1 cellular context compared by ENCODE assay signal in the genomic region with DNA sequence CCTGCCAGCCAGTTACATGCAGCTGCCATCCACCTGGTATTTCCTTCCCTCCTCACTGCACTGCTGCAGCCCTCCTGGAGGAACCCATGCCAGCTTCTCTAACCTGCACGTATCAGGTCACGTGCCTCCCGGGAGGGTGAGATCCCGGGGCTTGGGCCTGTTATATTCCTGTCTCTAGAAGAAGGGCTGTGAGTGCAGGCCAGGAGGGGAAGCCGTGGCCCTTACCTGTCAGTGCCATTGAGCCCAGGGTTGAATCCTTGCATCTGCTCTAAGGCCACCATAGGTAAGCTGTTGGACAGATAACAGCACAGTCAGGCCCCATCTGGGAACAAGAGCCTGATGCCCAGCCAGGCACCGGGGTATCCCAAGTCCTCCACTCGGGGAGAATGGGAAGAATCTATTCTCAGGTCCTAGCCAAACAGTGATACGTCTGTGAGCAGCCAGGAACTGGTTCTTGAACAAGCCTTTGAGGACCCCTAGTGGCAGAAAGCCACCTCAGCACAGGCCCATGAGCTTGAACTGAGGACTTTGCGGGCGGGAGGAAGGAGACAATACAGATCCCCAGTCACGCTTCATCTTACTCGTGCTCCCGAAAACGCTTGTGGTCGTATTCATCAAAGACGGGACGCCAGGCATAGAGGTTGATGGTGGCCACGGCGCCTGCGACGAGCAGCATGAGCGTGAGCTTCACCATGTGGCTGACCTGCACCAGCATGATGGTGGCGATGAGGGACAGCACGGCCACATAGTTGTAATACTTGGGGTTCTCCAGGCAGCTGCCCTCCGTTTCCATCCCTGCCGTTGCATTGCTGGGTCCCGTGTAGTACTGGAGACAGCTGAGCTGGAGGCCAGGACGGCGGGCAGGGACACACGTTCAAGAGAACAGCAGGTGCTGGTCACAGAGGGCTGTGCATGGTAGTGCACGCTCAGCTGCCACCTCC.
A peak's percentile ranks its signal among the peaks of the same experiment; 100 is the strongest.
TF ChIP-seq lines count a peak whose summit lies in the region.

No MANE protein-coding gene starts in this region.

TF ChIP-seq in HepG2, 621 proteins besides CTCF, POLR2A, EP300 and RAD21 (continued from another document and continues in another):
- TF ChIP-seq, protein P1, sequence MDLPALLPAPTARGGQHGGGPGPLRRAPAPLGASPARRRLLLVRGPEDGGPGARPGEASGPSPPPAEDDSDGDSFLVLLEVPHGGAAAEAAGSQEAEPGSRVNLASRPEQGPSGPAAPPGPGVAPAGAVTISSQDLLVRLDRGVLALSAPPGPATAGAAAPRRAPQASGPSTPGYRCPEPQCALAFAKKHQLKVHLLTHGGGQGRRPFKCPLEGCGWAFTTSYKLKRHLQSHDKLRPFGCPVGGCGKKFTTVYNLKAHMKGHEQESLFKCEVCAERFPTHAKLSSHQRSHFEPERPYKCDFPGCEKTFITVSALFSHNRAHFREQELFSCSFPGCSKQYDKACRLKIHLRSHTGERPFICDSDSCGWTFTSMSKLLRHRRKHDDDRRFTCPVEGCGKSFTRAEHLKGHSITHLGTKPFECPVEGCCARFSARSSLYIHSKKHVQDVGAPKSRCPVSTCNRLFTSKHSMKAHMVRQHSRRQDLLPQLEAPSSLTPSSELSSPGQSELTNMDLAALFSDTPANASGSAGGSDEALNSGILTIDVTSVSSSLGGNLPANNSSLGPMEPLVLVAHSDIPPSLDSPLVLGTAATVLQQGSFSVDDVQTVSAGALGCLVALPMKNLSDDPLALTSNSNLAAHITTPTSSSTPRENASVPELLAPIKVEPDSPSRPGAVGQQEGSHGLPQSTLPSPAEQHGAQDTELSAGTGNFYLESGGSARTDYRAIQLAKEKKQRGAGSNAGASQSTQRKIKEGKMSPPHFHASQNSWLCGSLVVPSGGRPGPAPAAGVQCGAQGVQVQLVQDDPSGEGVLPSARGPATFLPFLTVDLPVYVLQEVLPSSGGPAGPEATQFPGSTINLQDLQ (CRISPR knock-in tag; IDR thresholded peaks at IDR 0.05), result no peak
- TF ChIP-seq, protein P2, sequence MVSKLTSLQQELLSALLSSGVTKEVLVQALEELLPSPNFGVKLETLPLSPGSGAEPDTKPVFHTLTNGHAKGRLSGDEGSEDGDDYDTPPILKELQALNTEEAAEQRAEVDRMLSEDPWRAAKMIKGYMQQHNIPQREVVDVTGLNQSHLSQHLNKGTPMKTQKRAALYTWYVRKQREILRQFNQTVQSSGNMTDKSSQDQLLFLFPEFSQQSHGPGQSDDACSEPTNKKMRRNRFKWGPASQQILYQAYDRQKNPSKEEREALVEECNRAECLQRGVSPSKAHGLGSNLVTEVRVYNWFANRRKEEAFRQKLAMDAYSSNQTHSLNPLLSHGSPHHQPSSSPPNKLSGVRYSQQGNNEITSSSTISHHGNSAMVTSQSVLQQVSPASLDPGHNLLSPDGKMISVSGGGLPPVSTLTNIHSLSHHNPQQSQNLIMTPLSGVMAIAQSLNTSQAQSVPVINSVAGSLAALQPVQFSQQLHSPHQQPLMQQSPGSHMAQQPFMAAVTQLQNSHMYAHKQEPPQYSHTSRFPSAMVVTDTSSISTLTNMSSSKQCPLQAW (CRISPR knock-in tag; IDR thresholded peaks at IDR 0.05), result peak; percentile 49; the same call in 1 of the 2 replicates
- peak; percentile 68; the same call in 1 of the 2 replicates for TF ChIP-seq CBX5 (CRISPR knock-in tag; IDR thresholded peaks at IDR 0.05; ENCODE audit: borderline replicate concordance)
- TF ChIP-seq ZNF34 (CRISPR knock-in tag; IDR thresholded peaks at IDR 0.05; ENCODE audit: borderline replicate concordance), result no peak
- TF ChIP-seq ZNF256 (CRISPR knock-in tag; conservative IDR thresholded peaks at IDR 0.05), result no peak; the same call in 1 of the 2 replicates
- TF ChIP-seq, protein P3, sequence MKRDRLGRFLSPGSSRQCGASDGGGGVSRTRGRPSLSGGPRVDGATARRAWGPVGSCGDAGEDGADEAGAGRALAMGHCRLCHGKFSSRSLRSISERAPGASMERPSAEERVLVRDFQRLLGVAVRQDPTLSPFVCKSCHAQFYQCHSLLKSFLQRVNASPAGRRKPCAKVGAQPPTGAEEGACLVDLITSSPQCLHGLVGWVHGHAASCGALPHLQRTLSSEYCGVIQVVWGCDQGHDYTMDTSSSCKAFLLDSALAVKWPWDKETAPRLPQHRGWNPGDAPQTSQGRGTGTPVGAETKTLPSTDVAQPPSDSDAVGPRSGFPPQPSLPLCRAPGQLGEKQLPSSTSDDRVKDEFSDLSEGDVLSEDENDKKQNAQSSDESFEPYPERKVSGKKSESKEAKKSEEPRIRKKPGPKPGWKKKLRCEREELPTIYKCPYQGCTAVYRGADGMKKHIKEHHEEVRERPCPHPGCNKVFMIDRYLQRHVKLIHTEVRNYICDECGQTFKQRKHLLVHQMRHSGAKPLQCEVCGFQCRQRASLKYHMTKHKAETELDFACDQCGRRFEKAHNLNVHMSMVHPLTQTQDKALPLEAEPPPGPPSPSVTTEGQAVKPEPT (CRISPR knock-in tag; IDR thresholded peaks at IDR 0.05; ENCODE audit: low read depth), result peak; percentile 77
- TF ChIP-seq SOX13 (IDR thresholded peaks at IDR 0.05), result no peak
- TF ChIP-seq SOX13 (CRISPR knock-in tag; conservative IDR thresholded peaks at IDR 0.05 in 1 of 2, IDR thresholded peaks at IDR 0.05 in 1 of 2), result peak in 1 of 2 experiments; percentile 22; a peak in 1 of 4 replicates
- TF ChIP-seq, protein P4, sequence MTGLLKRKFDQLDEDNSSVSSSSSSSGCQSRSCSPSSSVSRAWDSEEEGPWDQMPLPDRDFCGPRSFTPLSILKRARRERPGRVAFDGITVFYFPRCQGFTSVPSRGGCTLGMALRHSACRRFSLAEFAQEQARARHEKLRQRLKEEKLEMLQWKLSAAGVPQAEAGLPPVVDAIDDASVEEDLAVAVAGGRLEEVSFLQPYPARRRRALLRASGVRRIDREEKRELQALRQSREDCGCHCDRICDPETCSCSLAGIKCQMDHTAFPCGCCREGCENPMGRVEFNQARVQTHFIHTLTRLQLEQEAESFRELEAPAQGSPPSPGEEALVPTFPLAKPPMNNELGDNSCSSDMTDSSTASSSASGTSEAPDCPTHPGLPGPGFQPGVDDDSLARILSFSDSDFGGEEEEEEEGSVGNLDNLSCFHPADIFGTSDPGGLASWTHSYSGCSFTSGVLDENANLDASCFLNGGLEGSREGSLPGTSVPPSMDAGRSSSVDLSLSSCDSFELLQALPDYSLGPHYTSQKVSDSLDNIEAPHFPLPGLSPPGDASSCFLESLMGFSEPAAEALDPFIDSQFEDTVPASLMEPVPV (CRISPR knock-in tag; IDR thresholded peaks at IDR 0.05), result no peak
- no peak for TF ChIP-seq ZMAT3 (CRISPR knock-in tag; conservative IDR thresholded peaks at IDR 0.05)
- TF ChIP-seq HOXA3 (CRISPR knock-in tag; IDR thresholded peaks at IDR 0.05), result no peak
- no peak; the same call in 1 of the 2 replicates for TF ChIP-seq ZNF431 (CRISPR knock-in tag; IDR thresholded peaks at IDR 0.05; ENCODE audit: borderline replicate concordance, low read depth)
- TF ChIP-seq HCFC1 (IDR thresholded peaks at IDR 0.05; ENCODE audit: low read depth, low read length), result no peak
- TF ChIP-seq MEIS1 (CRISPR knock-in tag; IDR thresholded peaks at IDR 0.05; ENCODE audit: borderline replicate concordance), result 0 out of 2 replicates have a peak, but pooled peaks have one; percentile 61
- TF ChIP-seq SRSF1 (optimal IDR thresholded peaks at IDR 0.05; ENCODE audit: low read depth, low read length), result no peak
- no peak for TF ChIP-seq KMT2B (CRISPR knock-in tag; IDR thresholded peaks at IDR 0.05)
- no peak for TF ChIP-seq CHCHD3 (CRISPR knock-in tag; IDR thresholded peaks at IDR 0.05)
- no peak; the same call in 1 of the 2 replicates for TF ChIP-seq ARHGAP35 (CRISPR knock-in tag; IDR thresholded peaks at IDR 0.05; ENCODE audit: borderline replicate concordance)
- TF ChIP-seq, protein P5, sequence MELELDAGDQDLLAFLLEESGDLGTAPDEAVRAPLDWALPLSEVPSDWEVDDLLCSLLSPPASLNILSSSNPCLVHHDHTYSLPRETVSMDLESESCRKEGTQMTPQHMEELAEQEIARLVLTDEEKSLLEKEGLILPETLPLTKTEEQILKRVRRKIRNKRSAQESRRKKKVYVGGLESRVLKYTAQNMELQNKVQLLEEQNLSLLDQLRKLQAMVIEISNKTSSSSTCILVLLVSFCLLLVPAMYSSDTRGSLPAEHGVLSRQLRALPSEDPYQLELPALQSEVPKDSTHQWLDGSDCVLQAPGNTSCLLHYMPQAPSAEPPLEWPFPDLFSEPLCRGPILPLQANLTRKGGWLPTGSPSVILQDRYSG (CRISPR knock-in tag; IDR thresholded peaks at IDR 0.05), result no peak
- TF ChIP-seq BORCS8-MEF2B (CRISPR knock-in tag; IDR thresholded peaks at IDR 0.05), result peak; percentile 84
- TF ChIP-seq, protein P6, sequence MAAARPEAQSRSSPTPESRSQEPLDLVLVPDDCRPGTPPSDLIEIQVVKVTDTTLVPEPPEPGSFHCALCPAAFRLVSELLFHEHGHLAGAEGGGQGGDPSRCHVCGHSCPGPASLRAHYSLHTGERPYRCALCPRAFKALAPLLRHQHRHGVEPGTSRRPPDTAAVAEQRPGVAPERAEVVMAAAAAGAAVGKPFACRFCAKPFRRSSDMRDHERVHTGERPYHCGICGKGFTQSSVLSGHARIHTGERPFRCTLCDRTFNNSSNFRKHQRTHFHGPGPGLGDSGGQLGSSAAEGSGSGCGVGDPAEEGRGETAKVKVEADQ (CRISPR knock-in tag; IDR thresholded peaks at IDR 0.05; ENCODE audit: borderline replicate concordance), result no peak
- TF ChIP-seq, protein P7, sequence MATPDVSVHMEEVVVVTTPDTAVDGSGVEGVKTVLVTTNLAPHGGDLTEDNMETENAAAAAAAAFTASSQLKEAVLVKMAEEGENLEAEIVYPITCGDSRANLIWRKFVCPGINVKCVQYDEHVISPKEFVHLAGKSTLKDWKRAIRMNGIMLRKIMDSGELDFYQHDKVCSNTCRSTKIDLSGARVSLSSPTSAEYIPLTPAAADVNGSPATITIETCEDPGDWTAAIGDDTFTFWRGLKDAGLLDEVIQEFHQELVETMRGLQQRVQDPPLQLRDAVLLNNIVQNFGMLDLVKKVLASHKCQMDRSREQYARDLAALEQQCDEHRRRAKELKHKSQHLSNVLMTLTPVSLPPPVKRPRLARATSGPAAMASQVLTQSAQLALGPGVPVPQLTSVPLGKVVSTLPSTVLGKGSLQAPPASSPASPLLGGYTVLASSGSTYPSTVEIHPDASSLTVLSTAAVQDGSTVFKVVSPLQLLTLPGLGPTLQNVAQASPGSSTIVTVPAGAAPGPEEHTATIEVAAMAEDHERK (CRISPR knock-in tag; IDR thresholded peaks at IDR 0.05; ENCODE audit: low read depth), result no peak
- no peak for TF ChIP-seq ZNF557 (CRISPR knock-in tag; IDR thresholded peaks at IDR 0.05)
- 0 out of 2 replicates have a peak, but pooled peaks have one; percentile 46 for TF ChIP-seq ZNF782 (CRISPR knock-in tag; IDR thresholded peaks at IDR 0.05; ENCODE audit: borderline replicate concordance)
- TF ChIP-seq, protein P8, sequence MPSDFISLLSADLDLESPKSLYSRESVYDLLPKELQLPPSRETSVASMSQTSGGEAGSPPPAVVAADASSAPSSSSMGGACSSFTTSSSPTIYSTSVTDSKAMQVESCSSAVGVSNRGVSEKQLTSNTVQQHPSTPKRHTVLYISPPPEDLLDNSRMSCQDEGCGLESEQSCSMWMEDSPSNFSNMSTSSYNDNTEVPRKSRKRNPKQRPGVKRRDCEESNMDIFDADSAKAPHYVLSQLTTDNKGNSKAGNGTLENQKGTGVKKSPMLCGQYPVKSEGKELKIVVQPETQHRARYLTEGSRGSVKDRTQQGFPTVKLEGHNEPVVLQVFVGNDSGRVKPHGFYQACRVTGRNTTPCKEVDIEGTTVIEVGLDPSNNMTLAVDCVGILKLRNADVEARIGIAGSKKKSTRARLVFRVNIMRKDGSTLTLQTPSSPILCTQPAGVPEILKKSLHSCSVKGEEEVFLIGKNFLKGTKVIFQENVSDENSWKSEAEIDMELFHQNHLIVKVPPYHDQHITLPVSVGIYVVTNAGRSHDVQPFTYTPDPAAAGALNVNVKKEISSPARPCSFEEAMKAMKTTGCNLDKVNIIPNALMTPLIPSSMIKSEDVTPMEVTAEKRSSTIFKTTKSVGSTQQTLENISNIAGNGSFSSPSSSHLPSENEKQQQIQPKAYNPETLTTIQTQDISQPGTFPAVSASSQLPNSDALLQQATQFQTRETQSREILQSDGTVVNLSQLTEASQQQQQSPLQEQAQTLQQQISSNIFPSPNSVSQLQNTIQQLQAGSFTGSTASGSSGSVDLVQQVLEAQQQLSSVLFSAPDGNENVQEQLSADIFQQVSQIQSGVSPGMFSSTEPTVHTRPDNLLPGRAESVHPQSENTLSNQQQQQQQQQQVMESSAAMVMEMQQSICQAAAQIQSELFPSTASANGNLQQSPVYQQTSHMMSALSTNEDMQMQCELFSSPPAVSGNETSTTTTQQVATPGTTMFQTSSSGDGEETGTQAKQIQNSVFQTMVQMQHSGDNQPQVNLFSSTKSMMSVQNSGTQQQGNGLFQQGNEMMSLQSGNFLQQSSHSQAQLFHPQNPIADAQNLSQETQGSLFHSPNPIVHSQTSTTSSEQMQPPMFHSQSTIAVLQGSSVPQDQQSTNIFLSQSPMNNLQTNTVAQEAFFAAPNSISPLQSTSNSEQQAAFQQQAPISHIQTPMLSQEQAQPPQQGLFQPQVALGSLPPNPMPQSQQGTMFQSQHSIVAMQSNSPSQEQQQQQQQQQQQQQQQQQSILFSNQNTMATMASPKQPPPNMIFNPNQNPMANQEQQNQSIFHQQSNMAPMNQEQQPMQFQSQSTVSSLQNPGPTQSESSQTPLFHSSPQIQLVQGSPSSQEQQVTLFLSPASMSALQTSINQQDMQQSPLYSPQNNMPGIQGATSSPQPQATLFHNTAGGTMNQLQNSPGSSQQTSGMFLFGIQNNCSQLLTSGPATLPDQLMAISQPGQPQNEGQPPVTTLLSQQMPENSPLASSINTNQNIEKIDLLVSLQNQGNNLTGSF (CRISPR knock-in tag; IDR thresholded peaks at IDR 0.05), result no peak
- TF ChIP-seq ZNF337 (CRISPR knock-in tag; IDR thresholded peaks at IDR 0.05; ENCODE audit: borderline replicate concordance, low read depth), result no peak
- TF ChIP-seq, protein P9, sequence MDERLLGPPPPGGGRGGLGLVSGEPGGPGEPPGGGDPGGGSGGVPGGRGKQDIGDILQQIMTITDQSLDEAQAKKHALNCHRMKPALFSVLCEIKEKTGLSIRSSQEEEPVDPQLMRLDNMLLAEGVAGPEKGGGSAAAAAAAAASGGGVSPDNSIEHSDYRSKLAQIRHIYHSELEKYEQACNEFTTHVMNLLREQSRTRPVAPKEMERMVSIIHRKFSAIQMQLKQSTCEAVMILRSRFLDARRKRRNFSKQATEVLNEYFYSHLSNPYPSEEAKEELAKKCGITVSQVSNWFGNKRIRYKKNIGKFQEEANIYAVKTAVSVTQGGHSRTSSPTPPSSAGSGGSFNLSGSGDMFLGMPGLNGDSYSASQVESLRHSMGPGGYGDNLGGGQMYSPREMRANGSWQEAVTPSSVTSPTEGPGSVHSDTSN (CRISPR knock-in tag; IDR thresholded peaks at IDR 0.05), result no peak
- TF ChIP-seq ZNF556 (CRISPR knock-in tag; IDR thresholded peaks at IDR 0.05; ENCODE audit: borderline replicate concordance), result peak; percentile 78; the same call in 1 of the 2 replicates
- TF ChIP-seq, protein P10, sequence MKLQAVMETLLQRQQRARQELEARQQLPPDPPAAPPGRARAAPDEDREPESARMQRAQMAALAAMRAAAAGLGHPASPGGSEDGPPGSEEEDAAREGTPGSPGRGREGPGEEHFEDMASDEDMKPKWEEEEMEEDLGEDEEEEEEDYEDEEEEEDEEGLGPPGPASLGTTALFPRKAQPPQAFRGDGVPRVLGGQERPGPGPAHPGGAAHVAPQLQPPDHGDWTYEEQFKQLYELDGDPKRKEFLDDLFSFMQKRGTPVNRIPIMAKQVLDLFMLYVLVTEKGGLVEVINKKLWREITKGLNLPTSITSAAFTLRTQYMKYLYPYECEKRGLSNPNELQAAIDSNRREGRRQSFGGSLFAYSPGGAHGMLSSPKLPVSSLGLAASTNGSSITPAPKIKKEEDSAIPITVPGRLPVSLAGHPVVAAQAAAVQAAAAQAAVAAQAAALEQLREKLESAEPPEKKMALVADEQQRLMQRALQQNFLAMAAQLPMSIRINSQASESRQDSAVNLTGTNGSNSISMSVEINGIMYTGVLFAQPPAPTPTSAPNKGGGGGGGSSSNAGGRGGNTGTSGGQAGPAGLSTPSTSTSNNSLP (IDR thresholded peaks at IDR 0.05; ENCODE audit: low read depth, low read length), result no peak
- TF ChIP-seq NRL (CRISPR knock-in tag; IDR thresholded peaks at IDR 0.05; ENCODE audit: borderline replicate concordance), result no peak
- no peak for TF ChIP-seq ELF4 (CRISPR knock-in tag; IDR thresholded peaks at IDR 0.05; ENCODE audit: borderline replicate concordance)
- TF ChIP-seq FOXC1 (CRISPR knock-in tag; IDR thresholded peaks at IDR 0.05; ENCODE audit: borderline replicate concordance), result peak; percentile 86; the same call in 1 of the 2 replicates
